1 cellular context compared by ENCODE assay signal in genomic region chr1:41482906-41483895, GRCh38.
TF ChIP-seq lines count a peak whose summit lies in the region.

No MANE protein-coding gene starts in this region.

TF ChIP-seq in HEK293, 187 proteins besides CTCF, POLR2A, EP300 and RAD21:
- TF ChIP-seq SP7 (tag by site-specific recombination; IDR thresholded peaks at IDR 0.05) (no peak), ZNF501 (tag by site-specific recombination; IDR thresholded peaks at IDR 0.05) (no peak), ZNF335 (tag by site-specific recombination; conservative IDR thresholded peaks at IDR 0.05) (0 out of 2 replicates have a peak, but pooled peaks have one; percentile 24), ZNF239 (tag by site-specific recombination; IDR thresholded peaks at IDR 0.05) (no peak), ZNF140 (tag by site-specific recombination; IDR thresholded peaks at IDR 0.05) (no peak), ZBTB20 (tag by site-specific recombination; IDR thresholded peaks at IDR 0.05) (0 out of 2 replicates have a peak, but pooled peaks have one; percentile 11), ZBTB8A (tag by site-specific recombination; IDR thresholded peaks at IDR 0.05) (no peak)
